Comparison of ENCODE assay signal across 13 cellular contexts in the genomic region with DNA sequence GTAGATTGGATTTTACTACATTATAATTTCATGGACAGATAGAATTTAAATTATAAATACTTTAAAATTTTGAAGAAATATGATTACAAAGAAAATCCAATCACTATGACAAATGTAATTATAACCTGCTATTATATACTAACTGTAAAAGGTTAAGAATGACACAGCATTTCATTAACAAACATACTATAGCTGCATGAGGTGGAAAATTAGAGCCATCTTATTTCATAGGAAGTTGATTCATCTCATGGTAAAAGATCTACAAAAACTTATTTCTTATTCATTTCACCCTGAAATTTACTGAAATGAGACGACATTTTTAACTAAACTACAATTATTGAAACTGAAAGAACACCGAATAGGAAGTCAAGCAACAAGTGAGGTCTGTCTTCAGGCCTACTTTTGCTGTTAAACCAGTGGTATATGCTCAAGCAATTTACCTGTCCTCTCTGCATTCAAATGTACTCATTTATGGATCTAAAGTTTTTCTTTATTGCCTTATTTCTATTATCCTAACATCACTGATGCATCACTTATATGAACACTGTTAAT.
DNase-seq lines count a peak whose midpoint lies in the region; ATAC-seq, FAIRE-seq and TF ChIP-seq lines count a peak whose summit lies in the region.
"Had no signal": no experiment of that assay in that cellular context is flagged by ENCODE, and none has a peak within 500 bp of the region (broad histone marks: within the 10 kb centered on the region; RNA-seq: fewer than 3 reads in every experiment).

No MANE protein-coding gene starts in this region.

- H4K20me1 ChIP-seq in SU-DHL-6 (ENCODE audit: low read depth, low read length) = no peaks in the 10 kb centered on the region

- TF ChIP-seq CTCF in GM13977 (IDR thresholded peaks at IDR 0.05; ENCODE audit: extremely low read depth, insufficient read depth, missing control alignments) (no peak), SU-DHL-6 (IDR thresholded peaks at IDR 0.05; ENCODE audit: insufficient read depth, low read length, poor library complexity, severe bottlenecking) (no peak), Caco-2 (IDR thresholded peaks at IDR 0.05; ENCODE audit: insufficient read depth in 1 of 2, low read depth in 1 of 2, low read length in 1 of 2, severe bottlenecking in 1 of 2, unreplicated experiment in 1 of 2) (no peak)

- no peaks in the 10 kb centered on the region for H3K27me3 ChIP-seq in SU-DHL-6 (ENCODE audit: low read length)
- no peaks in the 10 kb centered on the region for H3K27me3 ChIP-seq in Caco-2 (replicated peaks; ENCODE audit: control insufficient read depth, insufficient read depth, low read length)

- H2AFZ ChIP-seq in SU-DHL-6 (ENCODE audit: low read depth, low read length, severe bottlenecking) = no peak overlapping the region

- intact Hi-C loops in Caco-2 (cut with micrococcal nuclease; ENCODE audit: unreplicated experiment) = no loop called here

- H3K9ac ChIP-seq in SU-DHL-6 (ENCODE audit: low read length) = no peak overlapping the region

- no TSS peak for BruUV-seq in Caco-2 (replicated peaks; lab: Mats Ljungman, UMichigan)

- H3K9me3 ChIP-seq in SU-DHL-6 (ENCODE audit: insufficient read depth, low read length) (no peaks in the 10 kb centered on the region), Caco-2 (no peaks in the 10 kb centered on the region)
- H3K9me3 ChIP-seq: HAP-1 had no signal

- no peaks in the 10 kb centered on the region for H3K27me3 Mint-ChIP-seq in naive thymus-derived CD8-positive, alpha-beta T cell
- no peaks in the 10 kb centered on the region for H3K27me3 Mint-ChIP-seq in Caco-2 (ENCODE audit: insufficient read depth, unreplicated experiment)
- H3K27me3 Mint-ChIP-seq: T-cell had no signal

- H3K4me3 ChIP-seq in SU-DHL-6 (ENCODE audit: insufficient read depth, low read length, poor library complexity, severe bottlenecking) = no peak overlapping the region
- H3K4me3 ChIP-seq in Caco-2 (ENCODE audit: low read depth, low read length) = no peak overlapping the region
- H3K4me3 ChIP-seq: HAP-1 had no signal

- H3K79me2 ChIP-seq in SU-DHL-6 (ENCODE audit: insufficient read depth, low read length) = no peaks in the 10 kb centered on the region

- peak; percentile 30 for FAIRE-seq in A204.1 (lab: Jason Lieb, UNC)
- FAIRE-seq: keratinocyte had no signal

- H3K36me3 ChIP-seq in SU-DHL-6 (ENCODE audit: low read length) = peaks cover 3% of the 10 kb centered on the region; the same call in 1 of the 2 replicates
- no peaks in the 10 kb centered on the region for H3K36me3 ChIP-seq in Caco-2 (ENCODE audit: control insufficient read depth, insufficient read depth, low read length)

- H3K4me1 Mint-ChIP-seq in naive thymus-derived CD8-positive, alpha-beta T cell = peaks cover 0 to 2% (median 0%) of the 10 kb centered on the region in 4 donors
- no peaks in the 10 kb centered on the region for H3K4me1 Mint-ChIP-seq in Caco-2 (ENCODE audit: low read depth, unreplicated experiment)

- CTCF ChIA-PET in Caco-2 (lab: Charles Lee) = no interaction called here

- H3K4me3 Mint-ChIP-seq in naive thymus-derived CD8-positive, alpha-beta T cell = no peak overlapping the region
- H3K4me3 Mint-ChIP-seq in Caco-2 (ENCODE audit: unreplicated experiment) = no peak overlapping the region
- H3K4me3 Mint-ChIP-seq: T-cell had no signal

- H3K9me2 ChIP-seq in SU-DHL-6 (replicated peaks; ENCODE audit: insufficient read depth, low read length) = no peaks in the 10 kb centered on the region

- in situ Hi-C loops in GM13977 (cut with MboI; ENCODE audit: low pct_unique_long_range_greater_than_20kb, low sequenced_read_pairs, unreplicated experiment) = no loop called here

- DNase-seq in GM13977 (ENCODE audit: low spot score) = peak; percentile 38
- DNase-seq in naive thymus-derived CD8-positive, alpha-beta T cell = no peak
- no peak for DNase-seq in Caco-2
- DNase-seq: foreskin melanocyte, PC-3, T-cell had no signal

- POLR2A ChIA-PET in naive thymus-derived CD8-positive, alpha-beta T cell (lab: Charles Lee) = no interaction called here
- POLR2A ChIA-PET in Caco-2 (lab: Charles Lee) = no interaction called here

- peak; percentile 86 for ATAC-seq in HG02610 (IDR thresholded peaks at IDR 0.05; ENCODE audit: unreplicated experiment)
- ATAC-seq in naive thymus-derived CD8-positive, alpha-beta T cell = no peak
- no peak for ATAC-seq in GM21390 (IDR thresholded peaks at IDR 0.05; ENCODE audit: unreplicated experiment)
- ATAC-seq in HG03108 (IDR thresholded peaks at IDR 0.05; ENCODE audit: unreplicated experiment) = no peak
- ATAC-seq: PC-3, T-cell had no signal

- H3K27ac ChIP-seq in SU-DHL-6 (ENCODE audit: low read depth, low read length) = 0 out of 2 replicates have a peak overlapping the region, but pooled peaks have one; percentile 13

- no peaks in the 10 kb centered on the region for H3K9me3 Mint-ChIP-seq in naive thymus-derived CD8-positive, alpha-beta T cell
- H3K9me3 Mint-ChIP-seq in Caco-2 (ENCODE audit: unreplicated experiment) = no peaks in the 10 kb centered on the region
- H3K9me3 Mint-ChIP-seq: T-cell had no signal

- H3K4me2 ChIP-seq in SU-DHL-6 (ENCODE audit: low read depth, low read length, poor library complexity, severe bottlenecking) = peak overlapping the region; percentile 24

- peaks cover 10 to 25% (median 10%) of the 10 kb centered on the region in 3 donors for H3K36me3 Mint-ChIP-seq in naive thymus-derived CD8-positive, alpha-beta T cell
- peaks cover 5% of the 10 kb centered on the region for H3K36me3 Mint-ChIP-seq in Caco-2 (ENCODE audit: insufficient read depth, unreplicated experiment)

- peak overlapping the region in 1 of 10 donors; percentile 34 for H3K27ac Mint-ChIP-seq in naive thymus-derived CD8-positive, alpha-beta T cell
- H3K27ac Mint-ChIP-seq in Caco-2 (ENCODE audit: unreplicated experiment) = no peak overlapping the region

- H3K4me1 ChIP-seq in Caco-2 = no peaks in the 10 kb centered on the region
- H3K4me1 ChIP-seq: HAP-1 had no signal

- no peaks in the 10 kb centered on the region for H3F3A ChIP-seq in SU-DHL-6 (ENCODE audit: insufficient read depth)
